11 cellular contexts compared by ENCODE assay signal in the genomic region with DNA sequence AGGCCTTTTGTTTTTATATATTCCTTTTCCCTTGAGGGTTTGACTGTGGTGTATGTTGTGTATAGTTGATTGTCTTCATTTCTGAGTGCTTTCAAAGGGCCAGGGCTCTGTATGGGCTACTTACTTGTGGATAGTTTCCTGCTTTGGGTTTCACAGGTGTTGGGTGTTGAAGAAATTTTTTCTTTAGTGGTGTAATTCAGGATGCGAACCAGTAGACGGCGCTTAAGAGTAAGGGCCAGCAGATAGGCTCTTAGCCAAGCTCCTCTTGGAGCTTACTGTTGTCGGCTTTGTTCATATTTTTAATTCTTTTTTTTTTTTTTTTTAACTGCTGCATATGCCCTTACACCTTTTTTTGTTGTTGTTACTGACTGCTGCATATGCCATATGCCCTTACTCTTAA.
A peak's percentile ranks its signal among the peaks of the same experiment; 100 is the strongest.
DNase-seq lines count a peak whose midpoint lies in the region; ATAC-seq, FAIRE-seq and TF ChIP-seq lines count a peak whose summit lies in the region.
"Had no signal": no experiment of that assay in that cellular context is flagged by ENCODE, and none has a peak within 500 bp of the region (broad histone marks: within the 10 kb centered on the region; RNA-seq: fewer than 3 reads in every experiment).

No MANE protein-coding gene starts in this region.

- H3K9me3 Mint-ChIP-seq in activated CD4-positive, alpha-beta T cell treated with anti-CD3 and anti-CD28 coated beads for 36 hours (ENCODE audit: low read depth): peaks cover 9% of the 10 kb centered on the region

- no peak overlapping the region for H2AFZ ChIP-seq in endothelial cell of umbilical vein (ENCODE audit: low read depth, low read length)

- ATAC-seq in activated CD4-positive, alpha-beta T cell treated with anti-CD3 and anti-CD28 coated beads for 36 hours: no peak
- ATAC-seq in upper lobe of right lung (no peak), GM18870 (IDR thresholded peaks at IDR 0.05; ENCODE audit: unreplicated experiment) (no peak)

- no peak for TF ChIP-seq POLR2A in endothelial cell of umbilical vein (IDR thresholded peaks at IDR 0.05; ENCODE audit: low read depth, low read length)

- H3K27me3 Mint-ChIP-seq in activated CD4-positive, alpha-beta T cell treated with anti-CD3 and anti-CD28 coated beads for 36 hours: no peaks in the 10 kb centered on the region
- H3K27me3 Mint-ChIP-seq: CD4-positive, alpha-beta T cell had no signal

- no peaks in the 10 kb centered on the region for H3K27me3 ChIP-seq in endothelial cell of umbilical vein (ENCODE audit: control insufficient read depth in 2 of 2, insufficient read depth in 2 of 2, low read length in 2 of 2)
- H3K27me3 ChIP-seq in upper lobe of right lung: no peaks in the 10 kb centered on the region

- intact Hi-C loops in activated CD4-positive, alpha-beta T cell treated with anti-CD3 and anti-CD28 coated beads for 36 hours (cut with DNase I, micrococcal nuclease): no loop called here
- intact Hi-C loops in endothelial cell of umbilical vein (cut with micrococcal nuclease): loop anchor here (1.0 to 2.0 kb wide), 3 partner anchors 119 to 409 kb away; no protein-coding TSS in a partner anchor
- intact Hi-C loops in upper lobe of right lung (cut with DNase I): no loop called here

- peak; percentile 18 for DNase-seq in activated CD4-positive, alpha-beta T cell treated with anti-CD3 and anti-CD28 coated beads for 36 hours
- no peak for DNase-seq in activated CD4-positive, alpha-beta T cell treated with anti-CD3 and anti-CD28 coated beads for 48 hours
- DNase-seq in Kasumi-1 (lab: John Stamatoyannopoulos, UW): peak; percentile 3 to 23
- peak; percentile 40 for DNase-seq in endothelial cell of umbilical vein (ENCODE audit: low read depth, low spot score)
- no peak for DNase-seq in upper lobe of right lung
- no peak for DNase-seq in KG1 (lab: John Stamatoyannopoulos, UW)
- DNase-seq in NCI-H1105 (lab: John Stamatoyannopoulos, UW): no peak
- DNase-seq: CD4-positive, alpha-beta T cell; NCI-H526 treated with DMSO at 0.1 percent for 48 hours had no signal

- FAIRE-seq in endothelial cell of umbilical vein (lab: Jason Lieb, UNC): no peak
- FAIRE-seq: endometrium had no signal

- CTCF ChIA-PET in activated CD4-positive, alpha-beta T cell treated with anti-CD3 and anti-CD28 coated beads for 36 hours (lab: Charles Lee): no interaction called here
- CTCF ChIA-PET in endothelial cell of umbilical vein (lab: Charles Lee): interaction anchor here (1.4 to 3.1 kb wide), 3 partner anchors 121 to 409 kb away, joined by 6 to 16 read pairs (median 10); no protein-coding TSS in a partner anchor

- no TSS peak for BruUV-seq in endothelial cell of umbilical vein (replicated peaks; lab: Mats Ljungman, UMichigan)

- H3K4me3 ChIP-seq in endothelial cell of umbilical vein (replicated peaks in 1 of 3; ENCODE audit: insufficient read depth in 1 of 3, low read depth in 1 of 3, low read length in 3 of 3) (no peak overlapping the region), upper lobe of right lung (no peak overlapping the region)

- H4K20me1 ChIP-seq in endothelial cell of umbilical vein (replicated peaks; ENCODE audit: control insufficient read depth, extremely low read depth, insufficient read depth, low read length): no peaks in the 10 kb centered on the region

- no peaks in the 10 kb centered on the region for H3K9me3 ChIP-seq in endothelial cell of umbilical vein (replicated peaks; ENCODE audit: control insufficient read depth, insufficient read depth, low read length)
- H3K9me3 ChIP-seq in upper lobe of right lung: no peaks in the 10 kb centered on the region

- no peak overlapping the region for H3K27ac ChIP-seq in endothelial cell of umbilical vein (ENCODE audit: insufficient read depth, low read depth, low read length)
- H3K27ac ChIP-seq in upper lobe of right lung: no peak overlapping the region

- H3K36me3 ChIP-seq in endothelial cell of umbilical vein (ENCODE audit: control insufficient read depth in 2 of 2, extremely low read depth in 1 of 2, insufficient read depth in 2 of 2, low read length in 2 of 2) (no peaks in the 10 kb centered on the region), upper lobe of right lung (no peaks in the 10 kb centered on the region)

- TF ChIP-seq CTCF in endothelial cell of umbilical vein (IDR thresholded peaks at IDR 0.05; ENCODE audit: extremely low read depth in 1 of 2, insufficient read depth in 1 of 2, low read depth in 1 of 2, low read length in 2 of 2) (peak; percentile 51 to 72), upper lobe of right lung (IDR thresholded peaks at IDR 0.05) (peak; percentile 16)

- no peaks in the 10 kb centered on the region for H3K4me1 Mint-ChIP-seq in activated CD4-positive, alpha-beta T cell treated with anti-CD3 and anti-CD28 coated beads for 36 hours

- dilution Hi-C loops in endothelial cell of umbilical vein (cut with MboI; ENCODE audit: extremely low pct_ligation_motif_present, low sequenced_read_pairs): no loop called here

- POLR2A ChIA-PET in activated CD4-positive, alpha-beta T cell treated with anti-CD3 and anti-CD28 coated beads for 36 hours (lab: Charles Lee): no interaction called here
- POLR2A ChIA-PET in endothelial cell of umbilical vein (lab: Charles Lee): no interaction called here

- no peaks in the 10 kb centered on the region for H3K9me1 ChIP-seq in endothelial cell of umbilical vein (replicated peaks; ENCODE audit: control insufficient read depth, extremely low read depth, insufficient read depth, low read length)

- H3K27ac Mint-ChIP-seq in activated CD4-positive, alpha-beta T cell treated with anti-CD3 and anti-CD28 coated beads for 36 hours: no peak overlapping the region
- H3K27ac Mint-ChIP-seq: CD4-positive, alpha-beta T cell had no signal

- H3K9ac ChIP-seq in endothelial cell of umbilical vein (replicated peaks; ENCODE audit: extremely low read depth, insufficient read depth, low read length): no peak overlapping the region

- no peak overlapping the region for H3K4me2 ChIP-seq in endothelial cell of umbilical vein (ENCODE audit: insufficient read depth, low read length)

- H3K4me3 Mint-ChIP-seq in activated CD4-positive, alpha-beta T cell treated with anti-CD3 and anti-CD28 coated beads for 36 hours: no peak overlapping the region
- H3K4me3 Mint-ChIP-seq: CD4-positive, alpha-beta T cell had no signal

- H3K79me2 ChIP-seq in endothelial cell of umbilical vein (ENCODE audit: control insufficient read depth, insufficient read depth, low read length): no peaks in the 10 kb centered on the region

- H3K36me3 Mint-ChIP-seq in activated CD4-positive, alpha-beta T cell treated with anti-CD3 and anti-CD28 coated beads for 36 hours (ENCODE audit: low read depth): no peaks in the 10 kb centered on the region

- no peaks in the 10 kb centered on the region for H3K4me1 ChIP-seq in endothelial cell of umbilical vein (ENCODE audit: control insufficient read depth, extremely low read depth, insufficient read depth, low read length)
- no peaks in the 10 kb centered on the region for H3K4me1 ChIP-seq in upper lobe of right lung

TF ChIP-seq in endothelial cell of umbilical vein, 7 proteins besides CTCF, POLR2A, EP300 and RAD21:
- TF ChIP-seq FOS (IDR thresholded peaks at IDR 0.05; ENCODE audit: borderline replicate concordance, insufficient read depth, low read length): no peak
- no peak for TF ChIP-seq MYC (IDR thresholded peaks at IDR 0.05; ENCODE audit: low read depth, low read length)
- no peak for TF ChIP-seq GATA2 (IDR thresholded peaks at IDR 0.05; ENCODE audit: insufficient read depth, insufficient read length, low read depth, low read length)
- TF ChIP-seq, protein P1, sequence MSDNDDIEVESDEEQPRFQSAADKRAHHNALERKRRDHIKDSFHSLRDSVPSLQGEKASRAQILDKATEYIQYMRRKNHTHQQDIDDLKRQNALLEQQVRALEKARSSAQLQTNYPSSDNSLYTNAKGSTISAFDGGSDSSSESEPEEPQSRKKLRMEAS (IDR thresholded peaks at IDR 0.05; ENCODE audit: insufficient read depth, insufficient read length): no peak
- no peak for TF ChIP-seq POLR2AphosphoS5 (IDR thresholded peaks at IDR 0.05; ENCODE audit: insufficient read depth, low read depth, low read length)
- no peak for TF ChIP-seq EZH2 (IDR thresholded peaks at IDR 0.05; ENCODE audit: borderline replicate concordance, low read depth, low read length, severe bottlenecking)
- TF ChIP-seq JUN (IDR thresholded peaks at IDR 0.05; ENCODE audit: borderline replicate concordance, insufficient read depth, insufficient read length, low read depth): no peak

Comparison
In these comparisons a context has a peak if more than half of its experiments do, and no peak if none do; other contexts are left out.
1. DNase-seq: peak in activated CD4-positive, alpha-beta T cell treated with anti-CD3 and anti-CD28 coated beads for 36 hours (single experiment), Kasumi-1 (2 of 2) and endothelial cell of umbilical vein (single experiment); none in activated CD4-positive, alpha-beta T cell treated with anti-CD3 and anti-CD28 coated beads for 48 hours (single experiment), upper lobe of right lung (single experiment), KG1 (single experiment) and NCI-H1105 (single experiment).